11 cellular contexts compared by ENCODE assay signal in the genomic region with DNA sequence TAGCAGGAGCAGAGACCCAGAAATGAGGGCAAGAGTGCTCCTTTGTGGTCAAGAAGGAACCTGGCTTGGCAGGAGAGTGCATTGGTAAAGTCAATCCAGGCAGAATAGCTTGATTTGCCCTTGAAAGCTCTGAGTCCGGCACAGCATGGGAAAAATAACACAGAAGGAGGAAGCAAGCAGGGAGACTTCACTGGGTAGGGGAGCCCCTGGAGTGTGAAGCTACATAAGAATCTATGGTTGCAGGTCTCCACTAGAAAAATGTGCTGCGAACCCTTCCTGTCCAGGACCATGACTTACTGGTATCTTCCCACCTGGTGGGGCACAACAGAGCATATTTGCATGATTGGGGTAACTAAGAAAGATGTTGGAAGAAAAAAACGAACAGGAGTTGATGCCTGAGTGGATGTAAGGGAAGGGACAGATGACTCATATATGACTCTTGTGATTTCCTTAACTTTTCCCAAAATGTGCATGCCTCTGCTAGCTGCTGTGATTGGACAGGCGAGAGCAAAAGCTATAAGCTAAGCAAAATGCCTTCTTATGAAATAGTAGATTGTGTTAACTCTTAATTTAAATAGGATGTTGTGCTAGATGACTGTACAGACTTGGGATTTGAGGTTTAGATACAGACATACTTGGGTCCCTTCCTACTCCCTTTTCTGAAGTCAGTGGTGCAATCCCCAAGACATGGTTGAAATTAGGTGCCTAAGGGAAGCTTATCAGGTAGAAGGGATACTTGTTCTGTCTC. TPM values are rescaled to one million over a fixed set of nuclear protein-coding genes. Genes with fewer than 3 reads are reported as not detected.
A peak's percentile ranks its signal among the peaks of the same experiment; 100 is the strongest.
DNase-seq lines count a peak whose midpoint lies in the region; ATAC-seq, FAIRE-seq and TF ChIP-seq lines count a peak whose summit lies in the region.
"Had no signal": no experiment of that assay in that cellular context is flagged by ENCODE, and none has a peak within 500 bp of the region (broad histone marks: within the 10 kb centered on the region; RNA-seq: fewer than 3 reads in every experiment).

No MANE protein-coding gene starts in this region.

- peak overlapping the region in 7 of 11 experiments; percentile 3 to 91 (median 86); a peak in 10 of 22 replicates for H3K4me2 ChIP-seq in BLaER1 treated with 17β-estradiol and CSF1 and Interleukin-3, amounts not matched to agents 10 nM and 100 nM

- no peaks in the 10 kb centered on the region for H3K36me3 Mint-ChIP-seq in naive thymus-derived CD8-positive, alpha-beta T cell

- peaks cover 0 to 5% (median 2%) of the 10 kb centered on the region in 9 donors for H3K9me3 Mint-ChIP-seq in naive thymus-derived CD8-positive, alpha-beta T cell
- H3K9me3 Mint-ChIP-seq: activated T-helper 2 cell treated with anti-CD3 and anti-CD28 coated beads, Interferon-gamma antibody, Interleukin-2, Interleukin-4, amounts not matched to agents 10 μg/mL and 5 μg/mL and 100 μg/mL, durations not matched to agents 14 hours and 24 hours and 36 hours had no signal

- H3K4me3 Mint-ChIP-seq in naive thymus-derived CD8-positive, alpha-beta T cell, result no peak overlapping the region

- H3K9ac ChIP-seq in BLaER1 treated with 17β-estradiol and CSF1 and Interleukin-3, amounts not matched to agents 10 nM and 100 nM, result peak overlapping the region in 3 of 11 experiments; percentile 1 to 94 (median 54); a peak in 4 of 22 replicates

- H3K27me3 ChIP-seq in BLaER1 treated with 17β-estradiol and CSF1 and Interleukin-3, amounts not matched to agents 10 nM and 100 nM, result peaks cover 0 to 19% (median 7%) of the 10 kb centered on the region in 11 experiments; a peak in 12 of 22 replicates
- H3K27me3 ChIP-seq in esophagus squamous epithelium, result no peaks in the 10 kb centered on the region

- ATAC-seq in HG03095 (IDR thresholded peaks at IDR 0.05; ENCODE audit: unreplicated experiment), result no peak
- no peak for ATAC-seq in naive thymus-derived CD8-positive, alpha-beta T cell

- H3K36me3 ChIP-seq in BLaER1 treated with 17β-estradiol and CSF1 and Interleukin-3, amounts not matched to agents 10 nM and 100 nM, result 0 out of 22 replicates have a peak, but pooled peaks cover 0 to 6% (median 0%) of the 10 kb centered on the region in 11 experiments
- no peaks in the 10 kb centered on the region for H3K36me3 ChIP-seq in esophagus squamous epithelium

- WGBS in esophagus squamous epithelium, 2 donors, result 29 to 47% methylated on average over 3 to 4 of the region's 4 CpGs

- H3K4me1 ChIP-seq in BLaER1 treated with 17β-estradiol and CSF1 and Interleukin-3, amounts not matched to agents 10 nM and 100 nM, result peaks cover 0 to 63% (median 27%) of the 10 kb centered on the region in 10 experiments; a peak in 17 of 20 replicates
- H3K4me1 ChIP-seq in esophagus squamous epithelium, result peaks cover 0 to 51% (median 10%) of the 10 kb centered on the region in 3 donors

- no peak overlapping the region; a peak in 1 of 20 replicates for H3K4me3 ChIP-seq in BLaER1 treated with 17β-estradiol and CSF1 and Interleukin-3, amounts not matched to agents 10 nM and 100 nM
- no peak overlapping the region for H3K4me3 ChIP-seq in esophagus squamous epithelium

- peaks cover 0 to 6% (median 0%) of the 10 kb centered on the region in 11 experiments; a peak in 2 of 22 replicates for H4K20me1 ChIP-seq in BLaER1 treated with 17β-estradiol and CSF1 and Interleukin-3, amounts not matched to agents 10 nM and 100 nM

- DNase-seq in RCC 7860 (ENCODE audit: low spot score) (peak; percentile 25), esophagus squamous epithelium (lab: John Stamatoyannopoulos, UW) (no peak), pulmonary artery endothelial cell (ENCODE audit: low read depth, low spot score) (peak; percentile 13), SHP77 (lab: John Stamatoyannopoulos, UW) (no peak), DMS53 treated with DMSO at 0.1 percent for 48 hours (lab: John Stamatoyannopoulos, UW; ENCODE audit: unreplicated experiment) (no peak)
- DNase-seq in naive thymus-derived CD8-positive, alpha-beta T cell, result no peak
- DNase-seq: COR-L47, KG1 had no signal

- no peak for TF ChIP-seq CTCF in esophagus squamous epithelium (IDR thresholded peaks at IDR 0.05)

- FAIRE-seq in RCC 7860 (lab: Jason Lieb, UNC), result peak; percentile 71

- TF ChIP-seq POLR2A in esophagus squamous epithelium (IDR thresholded peaks at IDR 0.05), result no peak

- H3K27ac Mint-ChIP-seq in naive thymus-derived CD8-positive, alpha-beta T cell, result peak overlapping the region in 1 of 10 donors; percentile 9
- H3K27ac Mint-ChIP-seq: activated T-helper 2 cell treated with anti-CD3 and anti-CD28 coated beads, Interferon-gamma antibody, Interleukin-2, Interleukin-4, amounts not matched to agents 10 μg/mL and 5 μg/mL and 100 μg/mL, durations not matched to agents 14 hours and 24 hours and 36 hours had no signal

- POLR2A ChIA-PET in naive thymus-derived CD8-positive, alpha-beta T cell (lab: Charles Lee), result no interaction called here

- intact Hi-C loops in esophagus squamous epithelium (cut with DNase I), result no loop called here

- H3K27ac ChIP-seq in BLaER1 treated with 17β-estradiol and CSF1 and Interleukin-3, amounts not matched to agents 10 nM and 100 nM, result peak overlapping the region in 3 of 11 experiments; percentile 25 to 53 (median 47); a peak in 6 of 22 replicates
- H3K27ac ChIP-seq in esophagus squamous epithelium, result peak overlapping the region; percentile 24 to 96 (median 42)

- peaks cover 4 to 29% (median 17%) of the 10 kb centered on the region in 11 experiments; a peak in 18 of 22 replicates for H3K9me3 ChIP-seq in BLaER1 treated with 17β-estradiol and CSF1 and Interleukin-3, amounts not matched to agents 10 nM and 100 nM (replicated peaks in 1 of 11)
- H3K9me3 ChIP-seq in esophagus squamous epithelium, result peaks cover 0 to 5% (median 0%) of the 10 kb centered on the region in 3 donors

- peaks cover 1 to 25% (median 4%) of the 10 kb centered on the region in 4 donors for H3K4me1 Mint-ChIP-seq in naive thymus-derived CD8-positive, alpha-beta T cell

- peaks cover 13 to 22% (median 15%) of the 10 kb centered on the region in 5 donors for H3K27me3 Mint-ChIP-seq in naive thymus-derived CD8-positive, alpha-beta T cell

RNA-seq across cellular contexts. Expression of gene IL13RA1, which starts 3.3 kb away (rescaled TPM):
- total RNA-seq in esophagus squamous epithelium (10 to 100 TPM; 44.1 to 69.6 (median 56.7) TPM), pulmonary artery endothelial cell (44.6 and 47.9 TPM in 2 replicates)
- 1 to 10 TPM in 1 of 2 experiments, under 1 TPM in 1; 0.94 to 1.3 TPM for total RNA-seq in naive thymus-derived CD8-positive, alpha-beta T cell
- under 1 TPM in 2 of 3 donors, not detected in 1; 0.06 TPM for polyA plus RNA-seq in naive thymus-derived CD8-positive, alpha-beta T cell

Comparison
In these comparisons a context has a peak if more than half of its experiments do, and no peak if none do; other contexts are left out.
1. DNase-seq: peak in RCC 7860 (single experiment) and pulmonary artery endothelial cell (single experiment); none in esophagus squamous epithelium (single experiment), SHP77 (0 of 2), DMS53 treated with DMSO at 0.1 percent for 48 hours (single experiment) and naive thymus-derived CD8-positive, alpha-beta T cell (0 of 10).
2. RNA of gene IL13RA1, which starts 3.3 kb away (total RNA-seq): 44.1 to 69.6 TPM in esophagus squamous epithelium and 44.6 to 47.9 TPM in pulmonary artery endothelial cell; 0.94 to 1.3 TPM in naive thymus-derived CD8-positive, alpha-beta T cell; every median in the first group is over 10 times any median in the second.